ENCODE assay signal across 8 cellular contexts in genomic region chr4:47914219-47914925, GRCh38. TPM values are rescaled to one million over a fixed set of nuclear protein-coding genes. Genes with fewer than 3 reads are reported as not detected.
A peak's percentile ranks its signal among the peaks of the same experiment; 100 is the strongest.
DNase-seq lines count a peak whose midpoint lies in the region; ATAC-seq, FAIRE-seq and TF ChIP-seq lines count a peak whose summit lies in the region.

Gene NFXL1 (minus strand): TSS chr4:47914583. CDS start chr4:47914203, 380 bp downstream.

- WGBS in pancreas, 2 donors = 0% methylated on average over 54 to 55 of the region's 55 CpGs
- 0 to 1% methylated on average over 40 to 43 of the region's 55 CpGs for WGBS in thyroid gland, 2 donors

- FAIRE-seq in GM12891 (lab: Jason Lieb, UNC) (peak; percentile 97), pancreas (lab: Jason Lieb, UNC) (no peak)

- TF ChIP-seq CTCF in cardiac muscle cell (IDR thresholded peaks at IDR 0.05; ENCODE audit: low read depth, low read length) (no peak), pancreas (IDR thresholded peaks at IDR 0.05) (no peak), thyroid gland (IDR thresholded peaks at IDR 0.05) (no peak)

- intact Hi-C loops in pancreas (cut with DNase I) = no loop called here
- intact Hi-C loops in thyroid gland (cut with DNase I) = no loop called here

- H3K4me1 ChIP-seq in cardiac muscle cell (ENCODE audit: low read depth) = peaks cover 10% of the 10 kb centered on the region
- H3K4me1 ChIP-seq in pancreas = peaks cover 0 to 22% (median 6%) of the 10 kb centered on the region in 3 donors
- peaks cover 21 to 28% of the 10 kb centered on the region in 2 donors for H3K4me1 ChIP-seq in thyroid gland

- H3K9me3 ChIP-seq in cardiac muscle cell (ENCODE audit: low read depth) = no peaks in the 10 kb centered on the region
- H3K9me3 ChIP-seq in pancreas = no peaks in the 10 kb centered on the region
- H3K9me3 ChIP-seq in thyroid gland = no peaks in the 10 kb centered on the region

- H3K27me3 ChIP-seq in cardiac muscle cell = no peaks in the 10 kb centered on the region
- no peaks in the 10 kb centered on the region for H3K27me3 ChIP-seq in pancreas
- H3K27me3 ChIP-seq in thyroid gland = no peaks in the 10 kb centered on the region

- DNase-seq in GM12891 (ENCODE audit: insufficient read length, low spot score) = peak; percentile 81
- peak; percentile 74 for DNase-seq in NCI-H1417 treated with DMSO at 0.1 percent for 48 hours (lab: John Stamatoyannopoulos, UW)
- peak; percentile 93 to 94 for DNase-seq in SW 1271 (lab: John Stamatoyannopoulos, UW)
- DNase-seq in activated naive CD8-positive, alpha-beta T cell treated with anti-CD3 and anti-CD28 coated beads, Interleukin-2, amount 50 U/mL, for 16 hours (ENCODE audit: low read depth, low spot score) = peak; percentile 90
- peak; percentile 98 for DNase-seq in cardiac muscle cell (ENCODE audit: low read depth in 1 of 2, low spot score in 1 of 2)
- DNase-seq in pancreas = peak; percentile 97 to 98 (median 98)
- DNase-seq in thyroid gland = peak; percentile 98 to 99

- H3K36me3 ChIP-seq in cardiac muscle cell (peaks cover 13% of the 10 kb centered on the region), pancreas (no peaks in the 10 kb centered on the region), thyroid gland (peaks cover 0 to 8% of the 10 kb centered on the region in 2 donors)

- H3K27ac ChIP-seq in cardiac muscle cell (peak within 1 kb of the TSS; percentile 61), pancreas (peak within 1 kb of the TSS; percentile 77 to 92 (median 80)), thyroid gland (peak within 1 kb of the TSS; percentile 41 to 75 (median 69))

- H3K4me3 ChIP-seq in cardiac muscle cell = peak within 1 kb of the TSS; percentile 88
- H3K4me3 ChIP-seq in pancreas = peak within 1 kb of the TSS; percentile 54 to 84 (median 79)
- H3K4me3 ChIP-seq in thyroid gland (replicated peaks in 1 of 3) = peak within 1 kb of the TSS; percentile 66 to 91 (median 72)

- TF ChIP-seq POLR2A in GM12891 (IDR thresholded peaks at IDR 0.05; ENCODE audit: low read depth, low read length) (peak; percentile 89), thyroid gland (IDR thresholded peaks at IDR 0.05) (peak in 1 of 2 donors; percentile 92)

- ATAC-seq in HG02798 (IDR thresholded peaks at IDR 0.05; ENCODE audit: poor library complexity, unreplicated experiment) (peak; percentile 98), pancreas (peak; percentile 96 to 99 (median 98))

TF ChIP-seq in GM12891, 5 proteins besides CTCF, POLR2A, EP300 and RAD21:
- TF ChIP-seq SPI1 (IDR thresholded peaks at IDR 0.05; ENCODE audit: low read depth, low read length) = 0 out of 2 replicates have a peak, but pooled peaks have one; percentile 13
- peak; percentile 88 for TF ChIP-seq POLR2AphosphoS5 (IDR thresholded peaks at IDR 0.05; ENCODE audit: low read depth, low read length)
- TF ChIP-seq POU2F2 (IDR thresholded peaks at IDR 0.05; ENCODE audit: low read depth, low read length) = peak; percentile 50; the same call in 1 of the 2 replicates
- TF ChIP-seq TAF1 (IDR thresholded peaks at IDR 0.05; ENCODE audit: low read depth, low read length) = peak; percentile 63
- TF ChIP-seq PAX5 (IDR thresholded peaks at IDR 0.05; ENCODE audit: insufficient read depth, low read length, severe bottlenecking) = no peak

RNA-seq across cellular contexts. Expression of gene NFXL1, which starts in this region (rescaled TPM):
- polyA plus RNA-seq in GM12891 (2012; ENCODE audit: low read depth, missing spikeins) = 4.4 TPM
- 7.4 and 14.4 TPM in 2 replicates for total RNA-seq in cardiac muscle cell
- 8.6 and 17.0 TPM in 2 replicates for polyA plus RNA-seq in cardiac muscle cell
- 10 to 100 TPM in 4 of 6 donors, 1 to 10 TPM in 2; 8.7 to 11.5 (median 10.3) TPM for total RNA-seq in pancreas
- 1 to 10 TPM; 7.5 to 8.9 TPM for polyA plus RNA-seq in pancreas
- total RNA-seq in thyroid gland = 10 to 100 TPM; 17.3 to 66.4 (median 23.0) TPM

Comparison
In these comparisons a context has a peak if more than half of its experiments do, and no peak if none do; other contexts are left out.
1. Peak in every context shown above with its lines: DNase-seq, ATAC-seq, H3K4me3 ChIP-seq and H3K27ac ChIP-seq.